Comparison of ENCODE assay signal across 21 cellular contexts in the genomic region with DNA sequence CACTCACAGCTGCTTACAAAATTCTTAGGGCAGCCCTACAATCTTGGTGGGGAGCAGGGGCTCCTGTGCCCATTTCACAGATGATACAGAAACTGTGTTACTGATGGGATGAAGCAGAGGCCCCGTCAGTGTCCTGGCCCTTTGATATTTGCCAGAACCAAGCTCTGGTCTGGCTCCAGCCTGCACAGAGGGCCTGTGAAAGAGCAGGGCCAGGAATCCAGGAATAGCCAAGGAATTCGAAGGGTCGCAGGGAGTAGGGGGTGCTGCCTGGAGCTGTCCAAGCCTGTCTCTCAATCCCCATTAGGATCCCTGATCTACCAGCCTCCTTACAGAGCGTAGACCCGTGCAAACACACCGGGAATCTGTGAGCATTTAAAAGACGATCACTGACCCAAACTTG.
"Had no signal": no experiment of that assay in that cellular context is flagged by ENCODE, and none has a peak within 500 bp of the region (broad histone marks: within the 10 kb centered on the region; RNA-seq: fewer than 3 reads in every experiment).

No MANE protein-coding gene starts in this region.

- H3K4me3 ChIP-seq: left lung, lung, ovary, prostate gland, skin epidermis, tibial nerve, uterus had no signal

- H3K27ac ChIP-seq: left lung, ovary, prostate gland, uterus had no signal

- H3K27me3 ChIP-seq: left lung, ovary, tibial nerve, uterus had no signal

- ATAC-seq: left colon; left lung; natural killer cell treated with Interleukin-12 subunit alpha and Interleukin-12 subunit beta and Interleukin-15 and Interleukin-18, amount 100 ng/mL, for 72 hours; right cardiac atrium; sciatic nerve had no signal

- H3K4me1 ChIP-seq: prostate gland, uterus had no signal

- H3K36me3 ChIP-seq: left lung, ovary, prostate gland, uterus had no signal

- DNase-seq: hippocampal formation; kidney; left colon; left lung; mesendoderm; naive B cell; ovary; retina; right cardiac atrium; stimulated activated CD4-positive, alpha-beta T cell treated with anti-CD3 and anti-CD28 coated beads, Interleukin-12 subunit alpha, Interleukin-12 subunit beta, amount 100 ng/mL, for 4 hours; stimulated activated CD4-positive, alpha-beta T cell treated with anti-CD3 and anti-CD28 coated beads, Interleukin-15, amount 100 ng/mL, for 24 hours; stimulated activated CD4-positive, alpha-beta T cell treated with anti-CD3 and anti-CD28 coated beads, Interleukin-2, amount 100 ng/mL, for 24 hours; stimulated activated CD4-positive, alpha-beta T cell treated with anti-CD3 and anti-CD28 coated beads, Interleukin-4, amount 100 ng/mL, for 1 hour; stimulated activated naive CD4-positive, alpha-beta T cell; uterus had no signal

- H3K9me3 ChIP-seq: left lung, ovary, prostate gland, tibial nerve, uterus had no signal
